ENCODE assay signal across 8 cellular contexts in the genomic region with DNA sequence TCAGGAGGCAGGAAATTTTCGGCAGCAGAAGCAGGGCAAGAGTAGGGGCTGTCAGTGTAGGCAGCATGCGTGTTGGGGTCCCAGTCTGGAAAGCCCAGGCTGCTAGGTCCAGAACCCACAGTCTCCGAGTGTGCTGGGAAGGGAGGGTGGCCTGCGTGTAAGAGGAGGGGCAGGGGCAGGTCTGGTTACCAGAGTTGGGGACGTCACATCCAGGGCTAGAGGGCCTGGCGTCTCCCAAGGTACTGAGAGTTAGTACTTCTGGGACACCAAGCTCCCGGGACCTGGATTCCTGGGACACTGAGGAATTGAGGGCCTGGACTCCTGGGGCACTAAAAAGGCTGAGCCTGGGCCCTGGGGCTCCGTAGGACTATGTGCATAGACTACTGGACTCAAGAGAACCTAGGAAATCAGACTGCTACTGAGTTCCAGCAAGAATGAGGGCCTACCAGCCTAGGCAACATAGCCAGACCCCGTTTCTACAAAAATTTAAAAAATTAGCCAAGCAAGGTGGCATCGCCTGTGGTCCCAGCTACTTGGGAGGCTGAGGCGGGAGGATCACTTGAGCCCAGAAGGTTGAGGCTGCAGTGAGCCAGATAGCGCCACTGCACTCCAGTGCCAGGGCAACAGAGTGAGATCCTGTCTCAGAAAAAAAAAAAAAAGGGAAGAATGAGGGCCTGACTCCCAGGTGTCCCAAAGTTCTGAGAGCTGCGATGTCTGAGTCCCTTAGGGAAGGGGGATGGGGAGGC. TPM values are rescaled to one million over a fixed set of nuclear protein-coding genes. Genes with fewer than 3 reads are reported as not detected.
DNase-seq lines count a peak whose midpoint lies in the region; ATAC-seq and TF ChIP-seq lines count a peak whose summit lies in the region.

No MANE protein-coding gene starts in this region.

- no peak for ATAC-seq in CD4-positive, CD25-positive, alpha-beta regulatory T cell (ENCODE audit: low read depth in 2 of 2)

- peaks cover 16% of the 10 kb centered on the region for H3K79me2 ChIP-seq in PC-9 (ENCODE audit: low read depth)
- H3K79me2 ChIP-seq in osteoblast (ENCODE audit: insufficient read depth, low read length): peaks cover 21% of the 10 kb centered on the region

- POLR2A ChIA-PET in PC-9 (lab: Charles Lee; ENCODE audit: unreplicated experiment): interaction anchor here (0.6 kb wide), 1 partner anchor 584 kb away, joined by 3 read pairs; no protein-coding TSS in a partner anchor

- no peaks in the 10 kb centered on the region for H3K9me2 ChIP-seq in PC-9 (ENCODE audit: insufficient read depth)

- H3K9ac ChIP-seq in endodermal cell (ENCODE audit: extremely low read depth, low read length, poor library complexity, severe bottlenecking): no peak overlapping the region

- no peaks in the 10 kb centered on the region for H3K9me3 ChIP-seq in CD4-positive, CD25-positive, alpha-beta regulatory T cell (ENCODE audit: control insufficient read depth in 2 of 2, low read length in 2 of 2)
- H3K9me3 ChIP-seq in PC-9 (ENCODE audit: insufficient read depth, low read depth) (no peaks in the 10 kb centered on the region), endodermal cell (ENCODE audit: control insufficient read depth, low read length) (no peaks in the 10 kb centered on the region), osteoblast (ENCODE audit: low read depth, low read length) (no peaks in the 10 kb centered on the region)

- 94 to 96% methylated on average over 7 to 13 of the region's 13 CpGs for WGBS in endodermal cell (ENCODE audit: insufficient coverage in 1 of 2, insufficient read length in 1 of 2), 2 experiments

- H2AFZ ChIP-seq in PC-9: no peak overlapping the region
- H2AFZ ChIP-seq in osteoblast (ENCODE audit: low read length): peak overlapping the region; percentile 78

- peaks cover 4% of the 10 kb centered on the region; the same call in 1 of the 2 replicates for H3F3A ChIP-seq in PC-9 (ENCODE audit: insufficient read depth, low read depth)

- peaks cover 16% of the 10 kb centered on the region for H3K36me3 Mint-ChIP-seq in CD4-positive, CD25-positive, alpha-beta regulatory T cell
- peaks cover 32% of the 10 kb centered on the region for H3K36me3 Mint-ChIP-seq in endodermal cell (ENCODE audit: low read depth)

- peak overlapping the region; percentile 100 for H3K27ac ChIP-seq in CD4-positive, CD25-positive, alpha-beta regulatory T cell (ENCODE audit: insufficient read depth, low read length, poor library complexity, severe bottlenecking)
- H3K27ac ChIP-seq in PC-9: no peak overlapping the region
- H3K27ac ChIP-seq in endodermal cell (ENCODE audit: low read depth, low read length): no peak overlapping the region
- H3K27ac ChIP-seq in osteoblast (ENCODE audit: low read depth, low read length): no peak overlapping the region

- H3K4me3 Mint-ChIP-seq in CD4-positive, CD25-positive, alpha-beta regulatory T cell: peak overlapping the region; percentile 98 to 100 (median 100)
- peak overlapping the region; percentile 88 for H3K4me3 Mint-ChIP-seq in endodermal cell

- no TSS peak for BruUV-seq in PC-9 (replicated peaks; lab: Mats Ljungman, UMichigan)

- no peak for DNase-seq in CD4-positive, CD25-positive, alpha-beta regulatory T cell
- DNase-seq in PC-9 (no peak), endodermal cell (no peak), osteoblast (ENCODE audit: insufficient read length, low spot score, missing footprints) (peak; percentile 43), GOT3 (lab: John Stamatoyannopoulos, UW) (no peak), COR-L47 (lab: John Stamatoyannopoulos, UW) (no peak), NCI-H226 (no peak), pons (ENCODE audit: low spot score) (no peak)

- H3K27me3 ChIP-seq in CD4-positive, CD25-positive, alpha-beta regulatory T cell (ENCODE audit: control insufficient read depth, insufficient read depth, low read length): no peaks in the 10 kb centered on the region
- H3K27me3 ChIP-seq in PC-9 (ENCODE audit: insufficient read depth, low read depth) (no peaks in the 10 kb centered on the region), endodermal cell (ENCODE audit: control insufficient read depth, insufficient read depth, low read length, poor library complexity, severe bottlenecking) (no peaks in the 10 kb centered on the region), osteoblast (ENCODE audit: insufficient read depth, low read length) (no peaks in the 10 kb centered on the region)

- peaks cover 7 to 52% (median 16%) of the 10 kb centered on the region in 4 donors for H3K4me1 Mint-ChIP-seq in CD4-positive, CD25-positive, alpha-beta regulatory T cell
- H3K4me1 Mint-ChIP-seq in endodermal cell: peaks cover 11% of the 10 kb centered on the region

- CTCF ChIA-PET in PC-9 (lab: Charles Lee): no interaction called here

- peaks cover 62% of the 10 kb centered on the region for H3K4me1 ChIP-seq in CD4-positive, CD25-positive, alpha-beta regulatory T cell (ENCODE audit: control insufficient read depth, insufficient read depth, low read length, poor library complexity, severe bottlenecking)
- H3K4me1 ChIP-seq in PC-9 (replicated peaks; ENCODE audit: insufficient read depth): peaks cover 8% of the 10 kb centered on the region; the same call in 1 of the 2 replicates
- H3K4me1 ChIP-seq in endodermal cell (ENCODE audit: control insufficient read depth, insufficient read depth, low read length): no peaks in the 10 kb centered on the region
- peaks cover 18% of the 10 kb centered on the region for H3K4me1 ChIP-seq in osteoblast (ENCODE audit: insufficient read depth, low read length)

- H3K27me3 Mint-ChIP-seq in CD4-positive, CD25-positive, alpha-beta regulatory T cell: no peaks in the 10 kb centered on the region
- peaks cover 7% of the 10 kb centered on the region for H3K27me3 Mint-ChIP-seq in endodermal cell (ENCODE audit: insufficient read depth)

- peaks cover 32% of the 10 kb centered on the region for H3K36me3 ChIP-seq in CD4-positive, CD25-positive, alpha-beta regulatory T cell (ENCODE audit: control insufficient read depth, insufficient read depth, low read length)
- peaks cover 11% of the 10 kb centered on the region; the same call in 1 of the 2 replicates for H3K36me3 ChIP-seq in PC-9 (ENCODE audit: low read depth)
- H3K36me3 ChIP-seq in endodermal cell (ENCODE audit: control insufficient read depth, insufficient read depth, low read length): peaks cover 44% of the 10 kb centered on the region
- peaks cover 28% of the 10 kb centered on the region for H3K36me3 ChIP-seq in osteoblast (ENCODE audit: insufficient read depth, low read length)

- peaks cover 0 to 2% (median 0%) of the 10 kb centered on the region in 7 donors for H3K9me3 Mint-ChIP-seq in CD4-positive, CD25-positive, alpha-beta regulatory T cell
- H3K9me3 Mint-ChIP-seq in endodermal cell: no peaks in the 10 kb centered on the region

- H3K4me3 ChIP-seq in CD4-positive, CD25-positive, alpha-beta regulatory T cell (ENCODE audit: low read depth, low read length): peak overlapping the region; percentile 73
- no peak overlapping the region for H3K4me3 ChIP-seq in PC-9
- peak overlapping the region; percentile 90 for H3K4me3 ChIP-seq in endodermal cell (ENCODE audit: low read length)
- peak overlapping the region; percentile 86 for H3K4me3 ChIP-seq in osteoblast (ENCODE audit: insufficient read depth, low read length)

- H3K4me2 ChIP-seq in PC-9 (peak overlapping the region; percentile 87), osteoblast (ENCODE audit: insufficient read depth, low read length) (peak overlapping the region; percentile 97)

- intact Hi-C loops in PC-9 (cut with micrococcal nuclease; ENCODE audit: unreplicated experiment): no loop called here

- H4K20me1 ChIP-seq in PC-9 (ENCODE audit: insufficient read depth) (no peaks in the 10 kb centered on the region), osteoblast (ENCODE audit: insufficient read depth, low read length) (no peaks in the 10 kb centered on the region)

- TF ChIP-seq CTCF in PC-9 (conservative IDR thresholded peaks at IDR 0.05): no peak
- TF ChIP-seq CTCF in endodermal cell (conservative IDR thresholded peaks at IDR 0.05): no peak
- TF ChIP-seq CTCF in osteoblast (IDR thresholded peaks at IDR 0.05; ENCODE audit: extremely low read depth, low read depth, low read length): no peak

- H3K27ac Mint-ChIP-seq in CD4-positive, CD25-positive, alpha-beta regulatory T cell: peak overlapping the region; percentile 89 to 98 (median 96)
- peak overlapping the region; percentile 64 for H3K27ac Mint-ChIP-seq in endodermal cell

RNA-seq across cellular contexts. Expression of gene NFKBID, which starts 2.5 kb away (rescaled TPM):
- 120 TPM for total RNA-seq in CD4-positive, CD25-positive, alpha-beta regulatory T cell
- polyA plus RNA-seq in CD4-positive, CD25-positive, alpha-beta regulatory T cell: 1 to 10 TPM; 2.7 to 4.2 (median 3.6) TPM
- total RNA-seq in PC-9 (2021): 15.7 and 27.5 TPM in 2 replicates
- total RNA-seq in endodermal cell: 10 to 100 TPM; 20.8 to 24.4 TPM
- polyA plus RNA-seq in endodermal cell (2013, experiment 1 of 2): 7.1 TPM
- polyA plus RNA-seq in endodermal cell (2013, experiment 2 of 2): 5.4 TPM
- 4.4 and 5.8 TPM in 2 replicates for total RNA-seq in osteoblast

RNA-seq across cellular contexts. Expression of gene HCST, which starts 4.5 kb away (rescaled TPM):
- total RNA-seq in CD4-positive, CD25-positive, alpha-beta regulatory T cell: 104 TPM
- polyA plus RNA-seq in CD4-positive, CD25-positive, alpha-beta regulatory T cell: 100 to 1,000 TPM; 640 to 863 (median 760) TPM
- 1.8 and 2.6 TPM in 2 replicates for total RNA-seq in PC-9 (2021)
- total RNA-seq in endodermal cell: 1 to 10 TPM; 1.3 to 1.5 TPM
- polyA plus RNA-seq in endodermal cell (2013, experiment 1 of 2): not detected
- polyA plus RNA-seq in endodermal cell (2013, experiment 2 of 2): not detected
- total RNA-seq in osteoblast: 0.36 and 1.5 TPM in 2 replicates

RNA-seq across cellular contexts. Expression of gene TYROBP, which starts 10.2 kb away (rescaled TPM):
- total RNA-seq in CD4-positive, CD25-positive, alpha-beta regulatory T cell: not detected
- 1 to 10 TPM in 3 of 4 donors, under 1 TPM in 1; 0.49 to 6.9 (median 2.1) TPM for polyA plus RNA-seq in CD4-positive, CD25-positive, alpha-beta regulatory T cell
- not detected in 2 replicates for total RNA-seq in PC-9 (2021)
- total RNA-seq in endodermal cell: not detected
- polyA plus RNA-seq in endodermal cell (2013, experiment 1 of 2): 0.64 TPM
- not detected for polyA plus RNA-seq in endodermal cell (2013, experiment 2 of 2)
- total RNA-seq in osteoblast: 0.36 TPM in 1 of 2 replicates, not detected in the other

RNA-seq across cellular contexts. Expression of gene APLP1, which starts 29.5 kb away (rescaled TPM):
- not detected for total RNA-seq in CD4-positive, CD25-positive, alpha-beta regulatory T cell
- not detected for polyA plus RNA-seq in CD4-positive, CD25-positive, alpha-beta regulatory T cell
- 2.0 and 2.1 TPM in 2 replicates for total RNA-seq in PC-9 (2021)
- 10 to 100 TPM in 1 of 2 donors, 1 to 10 TPM in 1; 4.1 to 10.6 TPM for total RNA-seq in endodermal cell
- polyA plus RNA-seq in endodermal cell (2013, experiment 1 of 2): 395 TPM
- polyA plus RNA-seq in endodermal cell (2013, experiment 2 of 2): 360 TPM
- total RNA-seq in osteoblast: 2.1 and 3.6 TPM in 2 replicates

RNA-seq across cellular contexts. Expression of gene LRFN3, which starts 38.3 kb away (rescaled TPM):
- 7.7 TPM for total RNA-seq in CD4-positive, CD25-positive, alpha-beta regulatory T cell
- 1 to 10 TPM in 1 of 4 donors, under 1 TPM in 3; 0.63 to 1.4 (median 0.84) TPM for polyA plus RNA-seq in CD4-positive, CD25-positive, alpha-beta regulatory T cell
- total RNA-seq in PC-9 (2021): 10.5 and 14.7 TPM in 2 replicates
- total RNA-seq in endodermal cell: 10 to 100 TPM; 18.7 to 24.3 TPM
- polyA plus RNA-seq in endodermal cell (2013, experiment 1 of 2): 29.1 TPM
- polyA plus RNA-seq in endodermal cell (2013, experiment 2 of 2): 28.9 TPM
- 4.4 and 6.9 TPM in 2 replicates for total RNA-seq in osteoblast

Comparison
In these comparisons a context has a peak if more than half of its experiments do, and no peak if none do; other contexts are left out.
1. RNA of gene HCST, which starts 4.5 kb away (total RNA-seq): 104 TPM in CD4-positive, CD25-positive, alpha-beta regulatory T cell (single experiment); 1.8 to 2.6 TPM in PC-9, 1.3 to 1.5 TPM in endodermal cell and 0.36 to 1.5 TPM in osteoblast; every median in the first group is over 10 times any median in the second.